Comparison of ENCODE assay signal across 1 cellular context in genomic region chr1:46096269-46097148, GRCh38.
TF ChIP-seq lines count a peak whose summit lies in the region.

No MANE protein-coding gene starts in this region.

TF ChIP-seq in WTC11, 78 proteins besides CTCF, POLR2A, EP300 and RAD21:
- TF ChIP-seq E2F5 (CRISPR knock-in tag; IDR thresholded peaks at IDR 0.05) (no peak), AR (CRISPR knock-in tag; IDR thresholded peaks at IDR 0.05) (no peak), JAZF1 (CRISPR knock-in tag; IDR thresholded peaks at IDR 0.05) (no peak), AFF4 (CRISPR knock-in tag; IDR thresholded peaks at IDR 0.05; ENCODE audit: borderline replicate concordance) (no peak), SMAD4 (CRISPR knock-in tag; IDR thresholded peaks at IDR 0.05) (no peak), IRF2 (CRISPR knock-in tag; IDR thresholded peaks at IDR 0.05; ENCODE audit: borderline replicate concordance, low read depth) (no peak), SOX15 (CRISPR knock-in tag; IDR thresholded peaks at IDR 0.05) (no peak), CREB1 (CRISPR knock-in tag; IDR thresholded peaks at IDR 0.05) (no peak), ESRRA (CRISPR knock-in tag; IDR thresholded peaks at IDR 0.05; ENCODE audit: borderline replicate concordance) (no peak), E2F1 (CRISPR knock-in tag; IDR thresholded peaks at IDR 0.05) (no peak), ZNF281 (CRISPR knock-in tag; IDR thresholded peaks at IDR 0.05) (no peak), HMGA2 (CRISPR knock-in tag; IDR thresholded peaks at IDR 0.05) (no peak), TEAD1 (CRISPR knock-in tag; IDR thresholded peaks at IDR 0.05) (no peak), KAT7 (CRISPR knock-in tag; IDR thresholded peaks at IDR 0.05; ENCODE audit: borderline replicate concordance) (no peak), ARID4B (CRISPR knock-in tag; IDR thresholded peaks at IDR 0.05; ENCODE audit: borderline replicate concordance) (no peak), ZNF671 (CRISPR knock-in tag; IDR thresholded peaks at IDR 0.05) (no peak)
